Comparison of ENCODE assay signal across 1 cellular context in the genomic region with DNA sequence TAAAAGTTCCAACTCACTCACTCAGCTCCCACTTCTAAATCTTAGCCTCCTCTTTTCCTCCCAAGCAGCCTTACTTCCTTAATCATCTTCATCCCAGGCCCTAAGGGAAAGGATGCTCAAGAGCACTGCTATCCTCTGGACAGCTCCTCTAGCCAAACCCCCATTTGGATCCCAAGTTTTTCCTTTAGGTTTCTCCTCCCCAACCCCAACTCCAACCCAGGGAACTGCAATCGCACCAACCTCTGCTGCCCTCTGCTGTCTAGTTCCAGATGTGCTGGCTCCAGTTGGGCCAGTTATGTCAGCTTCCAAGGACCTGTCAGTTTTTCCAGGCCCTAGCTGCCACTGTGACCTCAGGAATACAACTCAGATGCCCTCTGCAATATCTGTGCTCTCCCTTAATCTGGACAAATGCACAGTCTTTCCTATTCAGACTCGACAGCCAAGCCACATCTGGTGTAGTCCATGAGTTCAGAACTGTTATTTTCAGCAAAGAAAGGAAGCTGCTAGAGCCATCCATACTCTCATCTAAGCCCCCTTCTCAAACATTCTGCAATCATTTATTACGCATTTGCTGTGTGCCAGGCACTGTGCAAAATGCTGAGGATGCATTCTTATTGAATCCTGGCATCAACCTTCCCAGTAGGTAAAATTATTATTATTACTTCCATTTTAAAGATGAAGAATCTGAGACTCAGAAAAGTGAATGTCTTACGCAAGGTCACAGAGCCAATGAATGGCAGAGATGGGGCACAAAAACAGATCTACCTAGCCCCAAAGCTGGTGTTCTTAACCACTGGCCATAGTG.
TF ChIP-seq lines count a peak whose summit lies in the region.

No MANE protein-coding gene starts in this region.

TF ChIP-seq in Ishikawa, 13 proteins besides CTCF, POLR2A, EP300 and RAD21:
- TF ChIP-seq, protein P1, sequence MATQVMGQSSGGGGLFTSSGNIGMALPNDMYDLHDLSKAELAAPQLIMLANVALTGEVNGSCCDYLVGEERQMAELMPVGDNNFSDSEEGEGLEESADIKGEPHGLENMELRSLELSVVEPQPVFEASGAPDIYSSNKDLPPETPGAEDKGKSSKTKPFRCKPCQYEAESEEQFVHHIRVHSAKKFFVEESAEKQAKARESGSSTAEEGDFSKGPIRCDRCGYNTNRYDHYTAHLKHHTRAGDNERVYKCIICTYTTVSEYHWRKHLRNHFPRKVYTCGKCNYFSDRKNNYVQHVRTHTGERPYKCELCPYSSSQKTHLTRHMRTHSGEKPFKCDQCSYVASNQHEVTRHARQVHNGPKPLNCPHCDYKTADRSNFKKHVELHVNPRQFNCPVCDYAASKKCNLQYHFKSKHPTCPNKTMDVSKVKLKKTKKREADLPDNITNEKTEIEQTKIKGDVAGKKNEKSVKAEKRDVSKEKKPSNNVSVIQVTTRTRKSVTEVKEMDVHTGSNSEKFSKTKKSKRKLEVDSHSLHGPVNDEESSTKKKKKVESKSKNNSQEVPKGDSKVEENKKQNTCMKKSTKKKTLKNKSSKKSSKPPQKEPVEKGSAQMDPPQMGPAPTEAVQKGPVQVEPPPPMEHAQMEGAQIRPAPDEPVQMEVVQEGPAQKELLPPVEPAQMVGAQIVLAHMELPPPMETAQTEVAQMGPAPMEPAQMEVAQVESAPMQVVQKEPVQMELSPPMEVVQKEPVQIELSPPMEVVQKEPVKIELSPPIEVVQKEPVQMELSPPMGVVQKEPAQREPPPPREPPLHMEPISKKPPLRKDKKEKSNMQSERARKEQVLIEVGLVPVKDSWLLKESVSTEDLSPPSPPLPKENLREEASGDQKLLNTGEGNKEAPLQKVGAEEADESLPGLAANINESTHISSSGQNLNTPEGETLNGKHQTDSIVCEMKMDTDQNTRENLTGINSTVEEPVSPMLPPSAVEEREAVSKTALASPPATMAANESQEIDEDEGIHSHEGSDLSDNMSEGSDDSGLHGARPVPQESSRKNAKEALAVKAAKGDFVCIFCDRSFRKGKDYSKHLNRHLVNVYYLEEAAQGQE (IDR thresholded peaks at IDR 0.05; ENCODE audit: low read depth) = peak; percentile 83
- TF ChIP-seq TCF12 (IDR thresholded peaks at IDR 0.05; ENCODE audit: low read depth) = no peak
